In genomic region chr2:181894381-181894780, GRCh38 we compare ENCODE assay signal across 11 cellular contexts. TPM values are rescaled to one million over a fixed set of nuclear protein-coding genes. Genes with fewer than 3 reads are reported as not detected.
A peak's percentile ranks its signal among the peaks of the same experiment; 100 is the strongest.
DNase-seq lines count a peak whose midpoint lies in the region; ATAC-seq and TF ChIP-seq lines count a peak whose summit lies in the region.
"Had no signal": no experiment of that assay in that cellular context is flagged by ENCODE, and none has a peak within 500 bp of the region (broad histone marks: within the 10 kb centered on the region; RNA-seq: fewer than 3 reads in every experiment).

No MANE protein-coding gene starts in this region.

- H3K27me3 Mint-ChIP-seq in activated CD8-positive, alpha-beta T cell treated with anti-CD3 and anti-CD28 coated beads, Interleukin-2, amount 10 ng/mL, durations not matched to agents 7 days and 5 days (ENCODE audit: low read depth), result peaks cover 14% of the 10 kb centered on the region
- H3K27me3 Mint-ChIP-seq in activated CD8-positive, alpha-beta T cell treated with anti-CD3 and anti-CD28 coated beads for 36 hours, result peaks cover 8% of the 10 kb centered on the region

- H3K27me3 ChIP-seq in breast epithelium (no peaks in the 10 kb centered on the region), tibial artery (no peaks in the 10 kb centered on the region)

- H3K4me1 ChIP-seq in breast epithelium, result peaks cover 0 to 7% of the 10 kb centered on the region in 2 donors
- H3K4me1 ChIP-seq in mesodermal cell (ENCODE audit: control insufficient read depth, insufficient read depth, low read length, poor library complexity, severe bottlenecking), result peaks cover 22% of the 10 kb centered on the region
- H3K4me1 ChIP-seq in tibial artery, result peaks cover 0 to 66% (median 19%) of the 10 kb centered on the region in 4 donors

- 100% methylated on average over 1 to 3 of the region's 3 CpGs for WGBS in mesodermal cell (ENCODE audit: insufficient coverage in 2 of 2), 2 experiments

- peak overlapping the region; percentile 2 for H3K4me3 Mint-ChIP-seq in activated CD8-positive, alpha-beta T cell treated with anti-CD3 and anti-CD28 coated beads, Interleukin-2, amount 10 ng/mL, durations not matched to agents 7 days and 5 days
- H3K4me3 Mint-ChIP-seq in activated CD8-positive, alpha-beta T cell treated with anti-CD3 and anti-CD28 coated beads for 36 hours, result no peak overlapping the region

- peaks cover 2% of the 10 kb centered on the region for H3K36me3 ChIP-seq in breast epithelium
- H3K36me3 ChIP-seq in mesodermal cell (ENCODE audit: control insufficient read depth, insufficient read depth, low read length), result peaks cover 31% of the 10 kb centered on the region
- H3K36me3 ChIP-seq in tibial artery, result peaks cover 9 to 10% (median 10%) of the 10 kb centered on the region in 3 donors

- DNase-seq in activated CD8-positive, alpha-beta T cell treated with anti-CD3 and anti-CD28 coated beads, Interleukin-2, amount 10 ng/mL, durations not matched to agents 7 days and 5 days, result no peak
- no peak for DNase-seq in activated CD8-positive, alpha-beta T cell treated with anti-CD3 and anti-CD28 coated beads for 36 hours
- DNase-seq in breast epithelium (ENCODE audit: low spot score in 2 of 2), result no peak
- DNase-seq in tibial artery, result no peak
- DNase-seq in effector CD8-positive, alpha-beta T cell (lab: John Stamatoyannopoulos, UW), result no peak
- DNase-seq in head of caudate nucleus, result no peak
- no peak for DNase-seq in HEK293T (ENCODE audit: extremely low spot score)
- DNase-seq: NCI-H2227 treated with DMSO at 0.1 percent for 48 hours, nucleus accumbens, T1000 had no signal

- H3K9me3 ChIP-seq in breast epithelium (no peaks in the 10 kb centered on the region), mesodermal cell (ENCODE audit: control insufficient read depth, low read length) (no peaks in the 10 kb centered on the region), tibial artery (no peaks in the 10 kb centered on the region)

- H3K36me3 Mint-ChIP-seq in activated CD8-positive, alpha-beta T cell treated with anti-CD3 and anti-CD28 coated beads, Interleukin-2, amount 10 ng/mL, durations not matched to agents 7 days and 5 days (ENCODE audit: low read depth), result peaks cover 40% of the 10 kb centered on the region
- peaks cover 33% of the 10 kb centered on the region for H3K36me3 Mint-ChIP-seq in activated CD8-positive, alpha-beta T cell treated with anti-CD3 and anti-CD28 coated beads for 36 hours (ENCODE audit: low read depth)

- TF ChIP-seq CTCF in activated CD8-positive, alpha-beta T cell treated with anti-CD3 and anti-CD28 coated beads for 36 hours (IDR thresholded peaks at IDR 0.05), result no peak
- TF ChIP-seq CTCF in breast epithelium (IDR thresholded peaks at IDR 0.05) (no peak), tibial artery (IDR thresholded peaks at IDR 0.05) (no peak)

- no peak for ATAC-seq in activated CD8-positive, alpha-beta T cell treated with anti-CD3 and anti-CD28 coated beads, Interleukin-2, amount 10 ng/mL, durations not matched to agents 7 days and 5 days
- ATAC-seq in activated CD8-positive, alpha-beta T cell treated with anti-CD3 and anti-CD28 coated beads for 36 hours, result no peak

- H3K27ac Mint-ChIP-seq in activated CD8-positive, alpha-beta T cell treated with anti-CD3 and anti-CD28 coated beads, Interleukin-2, amount 10 ng/mL, durations not matched to agents 7 days and 5 days, result no peak overlapping the region
- no peak overlapping the region for H3K27ac Mint-ChIP-seq in activated CD8-positive, alpha-beta T cell treated with anti-CD3 and anti-CD28 coated beads for 36 hours

- POLR2A ChIA-PET in activated CD8-positive, alpha-beta T cell treated with anti-CD3 and anti-CD28 coated beads, Interleukin-2, amount 10 ng/mL, durations not matched to agents 7 days and 5 days (lab: Charles Lee), result no interaction called here
- POLR2A ChIA-PET in activated CD8-positive, alpha-beta T cell treated with anti-CD3 and anti-CD28 coated beads for 36 hours (lab: Charles Lee), result no interaction called here
- POLR2A ChIA-PET in HEK293T (lab: Yijun Ruan, JAX), result no interaction called here

- no peak for TF ChIP-seq POLR2A in breast epithelium (IDR thresholded peaks at IDR 0.05)

- H3K27ac ChIP-seq in breast epithelium (peak overlapping the region; percentile 5 to 7), mesodermal cell (ENCODE audit: low read depth, low read length, severe bottlenecking) (no peak overlapping the region), tibial artery (no peak overlapping the region)

- H3K4me3 ChIP-seq in breast epithelium (peak overlapping the region in 2 of 3 donors; percentile 62 to 84), mesodermal cell (ENCODE audit: extremely low read depth, insufficient read depth, low read length, poor library complexity, severe bottlenecking) (peak overlapping the region; percentile 86), tibial artery (peak overlapping the region; percentile 93 to 97)

- H3K4me1 Mint-ChIP-seq in activated CD8-positive, alpha-beta T cell treated with anti-CD3 and anti-CD28 coated beads, Interleukin-2, amount 10 ng/mL, durations not matched to agents 7 days and 5 days (ENCODE audit: low read depth), result peaks cover 45% of the 10 kb centered on the region
- H3K4me1 Mint-ChIP-seq in activated CD8-positive, alpha-beta T cell treated with anti-CD3 and anti-CD28 coated beads for 36 hours (ENCODE audit: low read depth), result peaks cover 31% of the 10 kb centered on the region

- CTCF ChIA-PET in activated CD8-positive, alpha-beta T cell treated with anti-CD3 and anti-CD28 coated beads, Interleukin-2, amount 10 ng/mL, durations not matched to agents 7 days and 5 days (lab: Charles Lee), result no interaction called here
- CTCF ChIA-PET in activated CD8-positive, alpha-beta T cell treated with anti-CD3 and anti-CD28 coated beads for 36 hours (lab: Charles Lee), result no interaction called here
- CTCF ChIA-PET in HEK293T (lab: Yijun Ruan, JAX), result no interaction called here

- no peaks in the 10 kb centered on the region for H3K9me3 Mint-ChIP-seq in activated CD8-positive, alpha-beta T cell treated with anti-CD3 and anti-CD28 coated beads, Interleukin-2, amount 10 ng/mL, durations not matched to agents 7 days and 5 days (ENCODE audit: insufficient read depth)
- no peaks in the 10 kb centered on the region for H3K9me3 Mint-ChIP-seq in activated CD8-positive, alpha-beta T cell treated with anti-CD3 and anti-CD28 coated beads for 36 hours

- intact Hi-C loops in activated CD8-positive, alpha-beta T cell treated with anti-CD3 and anti-CD28 coated beads for 36 hours (cut with micrococcal nuclease), result no loop called here
- intact Hi-C loops in breast epithelium (cut with DNase I; ENCODE audit: low total_unique reads), result no loop called here
- intact Hi-C loops in tibial artery (cut with DNase I; ENCODE audit: low total_unique reads), result loop anchor here (10.0 kb wide), 1 partner anchor 820 kb away; the partner anchor contains the start of gene DNAJC10
- intact Hi-C loops in head of caudate nucleus (cut with DNase I), result loop anchor here (5.0 kb wide), 2 partner anchors 52 to 152 kb away; no protein-coding TSS in a partner anchor

TF ChIP-seq in HEK293T, 16 proteins besides CTCF, POLR2A, EP300 and RAD21:
- no peak for TF ChIP-seq FOXM1 (IDR thresholded peaks at IDR 0.05; ENCODE audit: borderline replicate concordance)
- no peak for TF ChIP-seq FOXK2 (IDR thresholded peaks at IDR 0.05)
- TF ChIP-seq SP1 (IDR thresholded peaks at IDR 0.05), result no peak
- TF ChIP-seq TARDBP (IDR thresholded peaks at IDR 0.05), result no peak
- no peak for TF ChIP-seq PKNOX1 (IDR thresholded peaks at IDR 0.05)
- no peak for TF ChIP-seq L3MBTL2 (conservative IDR thresholded peaks at IDR 0.05)
- TF ChIP-seq LEF1 (IDR thresholded peaks at IDR 0.05; ENCODE audit: borderline replicate concordance), result no peak
- no peak for TF ChIP-seq SUZ12 (IDR thresholded peaks at IDR 0.05)
- no peak for TF ChIP-seq ELF4 (IDR thresholded peaks at IDR 0.05)
- TF ChIP-seq ZNF384 (IDR thresholded peaks at IDR 0.05), result no peak
- no peak for TF ChIP-seq FOXA1 (IDR thresholded peaks at IDR 0.05)
- no peak for TF ChIP-seq CTBP1 (IDR thresholded peaks at IDR 0.05; ENCODE audit: borderline replicate concordance)
- TF ChIP-seq ARNT (IDR thresholded peaks at IDR 0.05), result no peak
- no peak for TF ChIP-seq HDGF (IDR thresholded peaks at IDR 0.05; ENCODE audit: borderline replicate concordance)
TF ChIP-seq in HEK293T: peak in this region for 0.

RNA-seq across cellular contexts. Expression of gene ITPRID2, which starts 2.9 kb away (rescaled TPM):
- total RNA-seq in activated CD8-positive, alpha-beta T cell treated with anti-CD3 and anti-CD28 coated beads, Interleukin-2, amount 10 ng/mL, durations not matched to agents 7 days and 5 days, result 10 to 100 TPM; 53.4 to 63.8 TPM
- total RNA-seq in activated CD8-positive, alpha-beta T cell treated with anti-CD3 and anti-CD28 coated beads for 36 hours, result 10 to 100 TPM; 42.5 to 50.8 TPM
- total RNA-seq in breast epithelium, result 100 to 1,000 TPM in 1 of 3 donors, 10 to 100 TPM in 2; 67.2 to 170 (median 98.9) TPM
- polyA plus RNA-seq in mesodermal cell (2013, experiment 1 of 2), result 126 TPM
- 120 TPM for polyA plus RNA-seq in mesodermal cell (2013, experiment 2 of 2)

Comparison
In these comparisons a context has a peak if more than half of its experiments do, and no peak if none do; other contexts are left out.
1. H3K27ac ChIP-seq: peak in breast epithelium (2 of 2); none in mesodermal cell (single experiment) and tibial artery (0 of 2).
2. intact Hi-C loops: an anchor here in tibial artery (10.0 kb wide) and head of caudate nucleus (5.0 kb wide); none called in activated CD8-positive, alpha-beta T cell treated with anti-CD3 and anti-CD28 coated beads for 36 hours and breast epithelium.
3. Peak in every context shown above with its lines, with median percentiles within 50 percentile points of each other: H3K4me3 ChIP-seq.